In genomic region chr14:55327179-55327578, GRCh38 we compare ENCODE assay signal across 12 cellular contexts.
DNase-seq lines count a peak whose midpoint lies in the region; ATAC-seq, FAIRE-seq and TF ChIP-seq lines count a peak whose summit lies in the region.
"Had no signal": no experiment of that assay in that cellular context is flagged by ENCODE, and none has a peak within 500 bp of the region (broad histone marks: within the 10 kb centered on the region; RNA-seq: fewer than 3 reads in every experiment).

No MANE protein-coding gene starts in this region.

- intact Hi-C loops in posterior cingulate gyrus (cut with DNase I): no loop called here

- ATAC-seq in GM18505 (IDR thresholded peaks at IDR 0.05; ENCODE audit: unreplicated experiment) (peak; percentile 79), GM21367 (IDR thresholded peaks at IDR 0.05; ENCODE audit: unreplicated experiment) (peak; percentile 69), HG03175 (IDR thresholded peaks at IDR 0.05; ENCODE audit: unreplicated experiment) (peak; percentile 69)
- ATAC-seq in central memory CD8-positive, alpha-beta T cell (replicated peaks; ENCODE audit: extremely low read depth, poor library complexity, severe bottlenecking): peak; percentile 19

- H3K4me3 Mint-ChIP-seq in central memory CD8-positive, alpha-beta T cell: no peak overlapping the region

- H3K36me3 Mint-ChIP-seq in central memory CD8-positive, alpha-beta T cell (ENCODE audit: insufficient read depth): peaks cover 2% of the 10 kb centered on the region

- H3K4me1 Mint-ChIP-seq in central memory CD8-positive, alpha-beta T cell: peaks cover 47% of the 10 kb centered on the region

- no peak for TF ChIP-seq POLR2A in GM18505 (IDR thresholded peaks at IDR 0.05; ENCODE audit: borderline replicate concordance, extremely low read depth, insufficient read depth, insufficient read length)

- no peaks in the 10 kb centered on the region for H3K27me3 Mint-ChIP-seq in central memory CD8-positive, alpha-beta T cell

- peak overlapping the region; percentile 1 for H3K27ac Mint-ChIP-seq in central memory CD8-positive, alpha-beta T cell (ENCODE audit: low read depth)

- no peak for DNase-seq in central memory CD8-positive, alpha-beta T cell (ENCODE audit: low spot score in 2 of 2)
- no peak for DNase-seq in posterior cingulate gyrus
- DNase-seq in DMS 273 treated with DMSO at 0.1 percent for 48 hours (lab: John Stamatoyannopoulos, UW): no peak
- DNase-seq in D721Med (ENCODE audit: insufficient read length, low spot score): no peak
- no peak for DNase-seq in hepatic stellate cell (ENCODE audit: low spot score)
- DNase-seq: left ventricle myocardium inferior, NCI-H2227 treated with DMSO at 0.1 percent for 48 hours, right cardiac atrium had no signal

- FAIRE-seq in D721Med (lab: Jason Lieb, UNC): no peak
- FAIRE-seq: TTC549 had no signal

- no peaks in the 10 kb centered on the region for H3K9me3 Mint-ChIP-seq in central memory CD8-positive, alpha-beta T cell

- TF ChIP-seq CTCF in D721Med (IDR thresholded peaks at IDR 0.05; ENCODE audit: insufficient read depth, missing control alignments): no peak

Comparison
In these comparisons a context has a peak if more than half of its experiments do, and no peak if none do; other contexts are left out.
1. ATAC-seq: peak in every context shown above with its lines; median percentile 79 in GM18505; 69 in GM21367; 69 in HG03175; 19 in central memory CD8-positive, alpha-beta T cell.